23 cellular contexts compared by ENCODE assay signal in the genomic region with DNA sequence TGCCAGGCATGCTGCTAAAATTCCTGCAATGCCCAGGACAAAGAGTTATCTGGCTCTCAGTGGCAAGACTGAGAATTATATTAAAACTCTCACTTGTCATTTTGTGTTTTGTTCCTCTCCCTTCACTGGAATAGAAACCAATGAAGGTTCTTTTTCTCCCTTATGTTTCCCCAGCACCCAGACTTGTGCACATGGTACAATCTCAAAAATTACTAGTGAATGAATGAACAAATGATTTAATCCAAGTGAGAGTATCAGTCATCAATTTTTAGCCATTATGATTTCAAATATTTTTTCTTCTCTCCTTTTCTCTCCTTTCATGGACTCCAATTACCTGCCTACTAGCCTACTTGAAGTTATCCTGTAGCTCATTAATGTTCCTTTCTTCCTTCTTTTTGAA.
"Had no signal": no experiment of that assay in that cellular context is flagged by ENCODE, and none has a peak within 500 bp of the region (broad histone marks: within the 10 kb centered on the region; RNA-seq: fewer than 3 reads in every experiment).

No MANE protein-coding gene starts in this region.

- H3K4me3 ChIP-seq: colonic mucosa, coronary artery, dorsolateral prefrontal cortex, esophagus muscularis mucosa, esophagus squamous epithelium, gastrocnemius medialis, gastroesophageal sphincter, heart left ventricle, heart right ventricle had no signal

- H3K27me3 ChIP-seq: colonic mucosa, esophagus muscularis mucosa, gastrocnemius medialis, heart left ventricle had no signal

- DNase-seq: colonic mucosa; cortex of kidney; dermis blood vessel endothelial cell; dorsolateral prefrontal cortex; effector CD4-positive, alpha-beta T cell; effector CD8-positive, alpha-beta T cell; effector memory CD4-positive, alpha-beta T cell; effector memory CD8-positive, alpha-beta T cell; endodermal cell; erythroblast; esophagus squamous epithelium; foreskin fibroblast; foreskin keratinocyte; foreskin melanocyte; gastrocnemius medialis; glutamatergic neuron; head of caudate nucleus; heart left ventricle; heart right ventricle had no signal

- H3K4me1 ChIP-seq: colonic mucosa, esophagus muscularis mucosa, esophagus squamous epithelium, foreskin keratinocyte, gastrocnemius medialis, gastroesophageal sphincter, heart left ventricle, heart right ventricle had no signal

- H3K27ac ChIP-seq: colonic mucosa, coronary artery, epithelial cell of prostate, esophagus muscularis mucosa, esophagus squamous epithelium, foreskin keratinocyte, gastrocnemius medialis, gastroesophageal sphincter, heart left ventricle, heart right ventricle had no signal

- H3K9me3 ChIP-seq: colonic mucosa, gastrocnemius medialis had no signal

- H3K36me3 ChIP-seq: colonic mucosa, esophagus muscularis mucosa, esophagus squamous epithelium, gastrocnemius medialis, gastroesophageal sphincter, heart left ventricle, heart right ventricle had no signal
